9 cellular contexts compared by ENCODE assay signal in the genomic region with DNA sequence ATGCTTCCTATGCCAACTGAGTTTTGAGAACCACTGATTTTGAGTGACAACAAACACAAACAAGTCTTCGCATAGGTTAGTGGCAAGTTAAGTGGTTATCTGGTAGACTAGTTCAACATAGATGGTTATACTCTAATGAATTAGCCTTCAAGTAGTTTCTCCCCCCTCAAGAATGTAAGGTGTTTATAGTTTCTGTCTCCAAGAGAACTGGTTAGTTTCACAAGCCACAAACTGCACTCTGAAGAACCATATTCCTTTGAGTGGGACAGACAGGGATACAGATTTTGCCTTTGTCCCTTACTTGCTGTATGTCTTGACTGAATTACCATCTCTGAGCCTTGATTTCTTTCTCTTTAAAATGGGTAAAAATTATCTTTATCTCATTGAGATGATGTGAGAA. TPM values are rescaled to one million over a fixed set of nuclear protein-coding genes. Genes with fewer than 3 reads are reported as not detected.
"Had no signal": no experiment of that assay in that cellular context is flagged by ENCODE, and none has a peak within 500 bp of the region (broad histone marks: within the 10 kb centered on the region; RNA-seq: fewer than 3 reads in every experiment).

No MANE protein-coding gene starts in this region.

- FAIRE-seq: HepG2, HTR-8/SVneo, K562 had no signal

- H3K27ac ChIP-seq: HL-60, KMS-11 had no signal

- ATAC-seq: HepG2, K562 had no signal

- H3K4me3 ChIP-seq: K562 had no signal

- DNase-seq: IMR-90, KBM-7, KG1 had no signal

- H3K4me2 ChIP-seq: KMS-11 had no signal

RNA-seq across cellular contexts. Expression of gene PASD1, which starts 41.5 kb away (rescaled TPM):
- polyA plus RNA-seq: HepG2, IgD-negative memory B cell, IMR-90 had no signal
